In genomic region chr4:77911091-77911490, GRCh38 we compare ENCODE assay signal across 26 cellular contexts.
"Had no signal": no experiment of that assay in that cellular context is flagged by ENCODE, and none has a peak within 500 bp of the region (broad histone marks: within the 10 kb centered on the region; RNA-seq: fewer than 3 reads in every experiment).

No MANE protein-coding gene starts in this region.

- DNase-seq: activated CD4-positive, alpha-beta T cell treated with anti-CD3 and anti-CD28 coated beads, Interleukin-2, amount 10 ng/mL, durations not matched to agents 7 days and 5 days; activated CD4-positive, CD25-positive, alpha-beta regulatory T cell treated with anti-CD3 and anti-CD28 coated beads, Interleukin-2, amount 50 U/mL, for 72 hours; activated CD8-positive, alpha-beta memory T cell treated with anti-CD3 and anti-CD28 coated beads, Interleukin-2, amount 10 ng/mL, durations not matched to agents 7 days and 5 days; activated CD8-positive, alpha-beta T cell treated with anti-CD3 and anti-CD28 coated beads for 36 hours; activated effector memory CD4-positive, alpha-beta T cell treated with anti-CD3 and anti-CD28 coated beads, Interleukin-2, amount 50 U/mL, for 16 hours; activated T-cell treated with anti-CD3 and anti-CD28 coated beads for 4 hours; brain microvascular endothelial cell; central memory CD4-positive, alpha-beta T cell; effector memory CD8-positive, alpha-beta T cell; heart right ventricle; kidney; lower lobe of right lung; naive B cell; posterior cingulate gyrus; sigmoid colon; stimulated activated CD4-positive, alpha-beta T cell treated with anti-CD3 and anti-CD28 coated beads, Interleukin-15, amount 100 ng/mL, for 24 hours; stimulated activated CD8-positive, alpha-beta memory T cell treated with anti-CD3 and anti-CD28 coated beads, Interleukin-4, amount 100 ng/mL, for 48 hours; stimulated activated naive CD8-positive, alpha-beta T cell treated with anti-CD3 and anti-CD28 coated beads, Interleukin-15, Interleukin-2, amounts not matched to agents 100 U/mL and 50 U/mL, for 24 hours; thyroid gland; WERI-Rb-1 had no signal

- H3K27me3 Mint-ChIP-seq: activated CD4-positive, alpha-beta T cell treated with anti-CD3 and anti-CD28 coated beads, Interleukin-2, amount 10 ng/mL, durations not matched to agents 7 days and 5 days; activated CD8-positive, alpha-beta memory T cell treated with anti-CD3 and anti-CD28 coated beads, Interleukin-2, amount 10 ng/mL, durations not matched to agents 7 days and 5 days; activated CD8-positive, alpha-beta T cell treated with anti-CD3 and anti-CD28 coated beads for 36 hours; effector memory CD8-positive, alpha-beta T cell; naive B cell had no signal

- H3K4me1 Mint-ChIP-seq: activated CD4-positive, alpha-beta T cell treated with anti-CD3 and anti-CD28 coated beads, Interleukin-2, amount 10 ng/mL, durations not matched to agents 7 days and 5 days; activated CD8-positive, alpha-beta memory T cell treated with anti-CD3 and anti-CD28 coated beads, Interleukin-2, amount 10 ng/mL, durations not matched to agents 7 days and 5 days had no signal

- ATAC-seq: activated CD8-positive, alpha-beta memory T cell treated with anti-CD3 and anti-CD28 coated beads, Interleukin-2, amount 10 ng/mL, durations not matched to agents 7 days and 5 days; activated CD8-positive, alpha-beta T cell treated with anti-CD3 and anti-CD28 coated beads for 36 hours; activated naive CD4-positive, alpha-beta T cell treated with anti-CD3 and anti-CD28 coated beads, Interleukin-2, amount 50 U/mL, for 72 hours; effector memory CD8-positive, alpha-beta T cell; esophagus mucosa; heart right ventricle; left lobe of liver; lower lobe of right lung; stimulated activated naive CD8-positive, alpha-beta T cell treated with anti-CD3 and anti-CD28 coated beads, Interleukin-15, Interleukin-2, amounts not matched to agents 100 U/mL and 50 U/mL, for 24 hours had no signal

- H3K9me3 ChIP-seq: ascending aorta, lower lobe of right lung, sigmoid colon, thyroid gland had no signal

- H3K9me3 Mint-ChIP-seq: activated CD8-positive, alpha-beta T cell treated with anti-CD3 and anti-CD28 coated beads for 36 hours; effector memory CD8-positive, alpha-beta T cell; T-helper 2 cell treated with Interferon-gamma antibody and Interleukin-4, amounts not matched to agents 5 μg/mL and 100 μg/mL, for 36 hours had no signal

- H3K4me3 Mint-ChIP-seq: activated CD4-positive, alpha-beta T cell treated with anti-CD3 and anti-CD28 coated beads, Interleukin-2, amount 10 ng/mL, durations not matched to agents 7 days and 5 days; activated CD8-positive, alpha-beta memory T cell treated with anti-CD3 and anti-CD28 coated beads, Interleukin-2, amount 10 ng/mL, durations not matched to agents 7 days and 5 days; activated CD8-positive, alpha-beta T cell treated with anti-CD3 and anti-CD28 coated beads for 36 hours; effector memory CD8-positive, alpha-beta T cell; T-helper 2 cell treated with Interferon-gamma antibody and Interleukin-4, amounts not matched to agents 5 μg/mL and 100 μg/mL, for 36 hours had no signal

- H3K4me3 ChIP-seq: ascending aorta, heart right ventricle, lower lobe of right lung, sigmoid colon, smooth muscle cell, thyroid gland had no signal

- H3K4me2 ChIP-seq: smooth muscle cell had no signal

- H3K27ac Mint-ChIP-seq: activated CD4-positive, alpha-beta T cell treated with anti-CD3 and anti-CD28 coated beads, Interleukin-2, amount 10 ng/mL, durations not matched to agents 7 days and 5 days; activated CD8-positive, alpha-beta memory T cell treated with anti-CD3 and anti-CD28 coated beads, Interleukin-2, amount 10 ng/mL, durations not matched to agents 7 days and 5 days; activated CD8-positive, alpha-beta T cell treated with anti-CD3 and anti-CD28 coated beads for 36 hours; activated naive CD4-positive, alpha-beta T cell treated with anti-CD3 and anti-CD28 coated beads, Interleukin-2, amount 50 U/mL, for 72 hours; effector memory CD8-positive, alpha-beta T cell; T-helper 2 cell treated with Interferon-gamma antibody and Interleukin-4, amounts not matched to agents 5 μg/mL and 100 μg/mL, for 36 hours had no signal

- H3K27ac ChIP-seq: ascending aorta, brain microvascular endothelial cell, heart right ventricle, lower lobe of right lung, sigmoid colon, thyroid gland, WERI-Rb-1 had no signal

- H3K27me3 ChIP-seq: ascending aorta, brain microvascular endothelial cell, heart right ventricle, sigmoid colon, thyroid gland had no signal

- H3K4me1 ChIP-seq: ascending aorta, heart right ventricle, lower lobe of right lung, sigmoid colon, thyroid gland had no signal

- H3K36me3 ChIP-seq: brain microvascular endothelial cell, thyroid gland had no signal
